In genomic region chr13:75378301-75378700, GRCh38 we compare ENCODE assay signal across 29 cellular contexts.
"Had no signal": no experiment of that assay in that cellular context is flagged by ENCODE, and none has a peak within 500 bp of the region (broad histone marks: within the 10 kb centered on the region; RNA-seq: fewer than 3 reads in every experiment).

No MANE protein-coding gene starts in this region.

- H3K9me3 Mint-ChIP-seq: naive thymus-derived CD8-positive, alpha-beta T cell; nephron; neural crest cell; stimulated activated naive B cell treated with anti-CD40 and anti-IgM and Interleukin-4, amounts not matched to agents 10 μg/mL and 1 μg/mL and 100 μg/mL, for 72 hours had no signal

- DNase-seq: hypothalamus; kidney glomerular epithelial cell; left cardiac atrium; left lung; lower lobe of right lung; mammary epithelial cell; mesenchymal stem cell; naive thymus-derived CD8-positive, alpha-beta T cell; nucleus accumbens; pancreas; posterior cingulate gyrus; stimulated activated CD4-positive, alpha-beta T cell treated with anti-CD3 and anti-CD28 coated beads, Interleukin-12 subunit alpha, Interleukin-12 subunit beta, amount 100 ng/mL, for 4 hours; stimulated activated CD4-positive, alpha-beta T cell treated with anti-CD3 and anti-CD28 coated beads, Interleukin-15, amount 100 ng/mL, for 24 hours; stimulated activated CD4-positive, alpha-beta T cell treated with anti-CD3 and anti-CD28 coated beads, Interleukin-2, amount 100 ng/mL, for 24 hours; stimulated activated CD4-positive, alpha-beta T cell treated with anti-CD3 and anti-CD28 coated beads, Interleukin-4, amount 100 ng/mL, for 1 hour; stimulated activated naive B cell treated with anti-CD40 and anti-IgM and Interleukin-4, amounts not matched to agents 10 μg/mL and 1 μg/mL and 100 μg/mL, for 72 hours; stimulated activated naive CD8-positive, alpha-beta T cell treated with anti-CD3 and anti-CD28 coated beads, Interleukin-15, Interleukin-2, amounts not matched to agents 100 U/mL and 50 U/mL, for 24 hours; stomach; testis; thyroid gland; transverse colon; upper lobe of left lung had no signal

- H3K27ac ChIP-seq: left lung, lower lobe of right lung, pancreas, right atrium auricular region, skin epidermis, stomach, testis, thyroid gland, transverse colon, upper lobe of left lung, vagina had no signal

- H3K4me3 ChIP-seq: left lung, lower lobe of right lung, pancreas, right atrium auricular region, skin epidermis, stomach, testis, thyroid gland, transverse colon, upper lobe of left lung, vagina had no signal

- H3K9me3 ChIP-seq: left lung, lower lobe of right lung, pancreas, right atrium auricular region, stomach, testis, thyroid gland, transverse colon, upper lobe of left lung, vagina had no signal

- H3K27ac Mint-ChIP-seq: naive thymus-derived CD8-positive, alpha-beta T cell; nephron; stimulated activated naive B cell treated with anti-CD40 and anti-IgM and Interleukin-4, amounts not matched to agents 10 μg/mL and 1 μg/mL and 100 μg/mL, for 72 hours had no signal

- H3K4me3 Mint-ChIP-seq: naive thymus-derived CD8-positive, alpha-beta T cell; nephron; neural crest cell; stimulated activated naive B cell treated with anti-CD40 and anti-IgM and Interleukin-4, amounts not matched to agents 10 μg/mL and 1 μg/mL and 100 μg/mL, for 72 hours had no signal

- H3K27me3 ChIP-seq: left lung, pancreas, right atrium auricular region, stomach, testis, thyroid gland, transverse colon, upper lobe of left lung, vagina had no signal

- FAIRE-seq: keratinocyte had no signal

- H3K27me3 Mint-ChIP-seq: stimulated activated naive B cell treated with anti-CD40 and anti-IgM and Interleukin-4, amounts not matched to agents 10 μg/mL and 1 μg/mL and 100 μg/mL, for 72 hours had no signal

- H3K36me3 Mint-ChIP-seq: naive thymus-derived CD8-positive, alpha-beta T cell; stimulated activated naive B cell treated with anti-CD40 and anti-IgM and Interleukin-4, amounts not matched to agents 10 μg/mL and 1 μg/mL and 100 μg/mL, for 72 hours had no signal

- H3K4me1 Mint-ChIP-seq: naive thymus-derived CD8-positive, alpha-beta T cell; stimulated activated naive B cell treated with anti-CD40 and anti-IgM and Interleukin-4, amounts not matched to agents 10 μg/mL and 1 μg/mL and 100 μg/mL, for 72 hours had no signal

- H3K36me3 ChIP-seq: left lung, lower lobe of right lung, pancreas, right atrium auricular region, stomach, thyroid gland, transverse colon, upper lobe of left lung, vagina had no signal

- H3K4me1 ChIP-seq: left lung, testis, transverse colon, vagina had no signal

- ATAC-seq: left cardiac atrium; left lung; lower lobe of right lung; naive thymus-derived CD8-positive, alpha-beta T cell; pancreas; sciatic nerve; stimulated activated naive B cell treated with anti-CD40 and anti-IgM and Interleukin-4, amounts not matched to agents 10 μg/mL and 1 μg/mL and 100 μg/mL, for 72 hours; stimulated activated naive CD8-positive, alpha-beta T cell treated with anti-CD3 and anti-CD28 coated beads, Interleukin-15, Interleukin-2, amounts not matched to agents 100 U/mL and 50 U/mL, for 24 hours had no signal
